Comparison of ENCODE assay signal across 25 cellular contexts in genomic region chr6:56521988-56522387, GRCh38.
DNase-seq lines count a peak whose midpoint lies in the region; ATAC-seq and TF ChIP-seq lines count a peak whose summit lies in the region.
"Had no signal": no experiment of that assay in that cellular context is flagged by ENCODE, and none has a peak within 500 bp of the region (broad histone marks: within the 10 kb centered on the region; RNA-seq: fewer than 3 reads in every experiment).

No MANE protein-coding gene starts in this region.

- no peak overlapping the region for H3K4me2 ChIP-seq in smooth muscle cell

- H3K27me3 ChIP-seq in ascending aorta (no peaks in the 10 kb centered on the region), smooth muscle cell (ENCODE audit: low read depth) (no peaks in the 10 kb centered on the region), left lung (no peaks in the 10 kb centered on the region)
- H3K27me3 ChIP-seq: cardiac muscle cell, Peyer's patch, thyroid gland had no signal

- peaks cover 9% of the 10 kb centered on the region for H3F3A ChIP-seq in smooth muscle cell (ENCODE audit: low read depth)

- H3K4me3 ChIP-seq in ascending aorta (no peak overlapping the region), smooth muscle cell (no peak overlapping the region), left lung (no peak overlapping the region)
- H3K4me3 ChIP-seq: cardiac muscle cell, Peyer's patch, thyroid gland had no signal

- H3K27ac ChIP-seq in ascending aorta = peak overlapping the region; percentile 46 to 78
- peak overlapping the region; percentile 20 for H3K27ac ChIP-seq in smooth muscle cell (ENCODE audit: low read depth)
- peak overlapping the region in 1 of 2 donors; percentile 28 for H3K27ac ChIP-seq in left lung
- H3K27ac ChIP-seq: cardiac muscle cell, thyroid gland had no signal

- no peak overlapping the region for H3K9ac ChIP-seq in smooth muscle cell (ENCODE audit: low read depth)

- 62% methylated on average over 2 of the region's 2 CpGs for WGBS in smooth muscle cell (ENCODE audit: low lambda C conversion rate)

- H3K9me3 Mint-ChIP-seq in HFFc6 = no peaks in the 10 kb centered on the region
- H3K9me3 Mint-ChIP-seq in activated T-helper 17 cell treated with anti-CD3 and anti-CD28 coated beads, Interleukin-2, amount 50 U/mL, for 72 hours = no peaks in the 10 kb centered on the region
- H3K9me3 Mint-ChIP-seq: activated T-helper 2 cell treated with anti-CD3 and anti-CD28 coated beads, Interferon-gamma antibody, Interleukin-2, Interleukin-4, amounts not matched to agents 10 μg/mL and 5 μg/mL and 100 μg/mL, durations not matched to agents 14 hours and 24 hours and 36 hours had no signal

- no peak overlapping the region for H2AFZ ChIP-seq in smooth muscle cell (ENCODE audit: low read depth)

- H3K4me1 Mint-ChIP-seq in HFFc6 (ENCODE audit: low read depth) = peaks cover 93% of the 10 kb centered on the region
- H3K4me1 Mint-ChIP-seq in activated T-helper 17 cell treated with anti-CD3 and anti-CD28 coated beads, Interleukin-2, amount 50 U/mL, for 72 hours = no peaks in the 10 kb centered on the region
- H3K4me1 Mint-ChIP-seq: activated CD8-positive, alpha-beta memory T cell treated with anti-CD3 and anti-CD28 coated beads, Interleukin-2, amount 10 ng/mL, durations not matched to agents 7 days and 5 days; activated naive CD8-positive, alpha-beta T cell treated with anti-CD3 and anti-CD28 coated beads, Interleukin-2, amount 50 U/mL, for 24 hours; CD4-positive, CD25-positive, alpha-beta regulatory T cell; stimulated activated memory B cell treated with anti-CD40 and anti-IgM and Interleukin-4, amounts not matched to agents 10 μg/mL and 1 μg/mL and 100 μg/mL, for 72 hours had no signal

- H3K36me3 Mint-ChIP-seq in HFFc6 (ENCODE audit: low read depth) = peaks cover 48% of the 10 kb centered on the region
- H3K36me3 Mint-ChIP-seq in activated T-helper 17 cell treated with anti-CD3 and anti-CD28 coated beads, Interleukin-2, amount 50 U/mL, for 72 hours (ENCODE audit: low read depth) = peaks cover 11% of the 10 kb centered on the region
- H3K36me3 Mint-ChIP-seq: activated CD8-positive, alpha-beta memory T cell treated with anti-CD3 and anti-CD28 coated beads, Interleukin-2, amount 10 ng/mL, durations not matched to agents 7 days and 5 days; CD4-positive, CD25-positive, alpha-beta regulatory T cell; stimulated activated memory B cell treated with anti-CD40 and anti-IgM and Interleukin-4, amounts not matched to agents 10 μg/mL and 1 μg/mL and 100 μg/mL, for 72 hours had no signal

- peaks cover 0 to 45% of the 10 kb centered on the region in 2 donors for H3K4me1 ChIP-seq in ascending aorta
- H3K4me1 ChIP-seq in smooth muscle cell (ENCODE audit: low read depth) = peaks cover 49% of the 10 kb centered on the region
- peaks cover 0 to 10% of the 10 kb centered on the region in 2 donors for H3K4me1 ChIP-seq in left lung

- no peaks in the 10 kb centered on the region for H4K20me1 ChIP-seq in smooth muscle cell (ENCODE audit: low read depth)

- ATAC-seq in left colon = peak; percentile 31
- no peak for ATAC-seq in left lung
- ATAC-seq in HG03378 (IDR thresholded peaks at IDR 0.05; ENCODE audit: unreplicated experiment) = no peak
- no peak for ATAC-seq in activated T-helper 17 cell treated with anti-CD3 and anti-CD28 coated beads, Interleukin-2, amount 50 U/mL, for 72 hours (replicated peaks)
- ATAC-seq: activated CD8-positive, alpha-beta memory T cell treated with anti-CD3 and anti-CD28 coated beads, Interleukin-2, amount 10 ng/mL, durations not matched to agents 7 days and 5 days; activated naive CD8-positive, alpha-beta T cell treated with anti-CD3 and anti-CD28 coated beads, Interleukin-2, amount 50 U/mL, for 24 hours; SK-N-SH treated with all-trans-retinoic acid at 6 μM for 48 hours; stimulated activated memory B cell treated with anti-CD40 and anti-IgM and Interleukin-4, amounts not matched to agents 10 μg/mL and 1 μg/mL and 100 μg/mL, for 72 hours had no signal

- H3K4me3 Mint-ChIP-seq in HFFc6 = no peak overlapping the region; the same call in 1 of the 2 replicates
- H3K4me3 Mint-ChIP-seq in activated T-helper 17 cell treated with anti-CD3 and anti-CD28 coated beads, Interleukin-2, amount 50 U/mL, for 72 hours = no peak overlapping the region
- H3K4me3 Mint-ChIP-seq: activated CD8-positive, alpha-beta memory T cell treated with anti-CD3 and anti-CD28 coated beads, Interleukin-2, amount 10 ng/mL, durations not matched to agents 7 days and 5 days; activated naive CD8-positive, alpha-beta T cell treated with anti-CD3 and anti-CD28 coated beads, Interleukin-2, amount 50 U/mL, for 24 hours; CD4-positive, CD25-positive, alpha-beta regulatory T cell; stimulated activated memory B cell treated with anti-CD40 and anti-IgM and Interleukin-4, amounts not matched to agents 10 μg/mL and 1 μg/mL and 100 μg/mL, for 72 hours had no signal

- peaks cover 5% of the 10 kb centered on the region; the same call in 1 of the 2 replicates for H3K27me3 Mint-ChIP-seq in HFFc6 (ENCODE audit: insufficient read depth)
- no peaks in the 10 kb centered on the region for H3K27me3 Mint-ChIP-seq in activated T-helper 17 cell treated with anti-CD3 and anti-CD28 coated beads, Interleukin-2, amount 50 U/mL, for 72 hours
- H3K27me3 Mint-ChIP-seq: activated CD8-positive, alpha-beta memory T cell treated with anti-CD3 and anti-CD28 coated beads, Interleukin-2, amount 10 ng/mL, durations not matched to agents 7 days and 5 days; activated naive CD8-positive, alpha-beta T cell treated with anti-CD3 and anti-CD28 coated beads, Interleukin-2, amount 50 U/mL, for 24 hours; CD4-positive, CD25-positive, alpha-beta regulatory T cell; stimulated activated memory B cell treated with anti-CD40 and anti-IgM and Interleukin-4, amounts not matched to agents 10 μg/mL and 1 μg/mL and 100 μg/mL, for 72 hours had no signal

- H3K36me3 ChIP-seq in ascending aorta (peaks cover 7 to 46% of the 10 kb centered on the region in 2 donors), smooth muscle cell (ENCODE audit: low read depth) (no peaks in the 10 kb centered on the region), left lung (peaks cover 0 to 10% of the 10 kb centered on the region in 2 donors)

- H3K79me2 ChIP-seq in smooth muscle cell (ENCODE audit: low read depth) = no peaks in the 10 kb centered on the region

- intact Hi-C loops in ascending aorta (cut with DNase I) (loop anchor here (2.0 kb wide), 1 partner anchor 13 kb away; no protein-coding TSS in a partner anchor), left colon (cut with DNase I, micrococcal nuclease) (no loop called here), left lung (cut with DNase I) (no loop called here)

- H3K27ac Mint-ChIP-seq in HFFc6 = peak overlapping the region; percentile 61
- H3K27ac Mint-ChIP-seq in activated T-helper 17 cell treated with anti-CD3 and anti-CD28 coated beads, Interleukin-2, amount 50 U/mL, for 72 hours = no peak overlapping the region
- H3K27ac Mint-ChIP-seq: activated CD8-positive, alpha-beta memory T cell treated with anti-CD3 and anti-CD28 coated beads, Interleukin-2, amount 10 ng/mL, durations not matched to agents 7 days and 5 days; activated naive CD8-positive, alpha-beta T cell treated with anti-CD3 and anti-CD28 coated beads, Interleukin-2, amount 50 U/mL, for 24 hours; activated T-helper 2 cell treated with anti-CD3 and anti-CD28 coated beads, Interferon-gamma antibody, Interleukin-2, Interleukin-4, amounts not matched to agents 10 μg/mL and 5 μg/mL and 100 μg/mL, durations not matched to agents 14 hours and 24 hours and 36 hours; CD4-positive, CD25-positive, alpha-beta regulatory T cell; stimulated activated memory B cell treated with anti-CD40 and anti-IgM and Interleukin-4, amounts not matched to agents 10 μg/mL and 1 μg/mL and 100 μg/mL, for 72 hours had no signal

- H3K9me3 ChIP-seq in ascending aorta (no peaks in the 10 kb centered on the region), smooth muscle cell (replicated peaks; ENCODE audit: low read depth) (no peaks in the 10 kb centered on the region), left lung (no peaks in the 10 kb centered on the region)
- H3K9me3 ChIP-seq: Peyer's patch, thyroid gland had no signal

- DNase-seq in HFFc6 (no peak), ascending aorta (ENCODE audit: low spot score in 2 of 2) (no peak), left colon (no peak), smooth muscle cell (lab: John Stamatoyannopoulos, UW; ENCODE audit: unreplicated experiment) (no peak), left lung (no peak)
- DNase-seq in stimulated activated naive CD4-positive, alpha-beta T cell treated with Interleukin-2 at 50 U/mL for 16 hours (lab: John Stamatoyannopoulos, UW) = no peak
- DNase-seq: activated CD4-positive, alpha-beta T cell treated with anti-CD3 and anti-CD28 coated beads for 1 hour; activated CD8-positive, alpha-beta memory T cell treated with anti-CD3 and anti-CD28 coated beads, Interleukin-2, amount 10 ng/mL, durations not matched to agents 7 days and 5 days; activated naive CD8-positive, alpha-beta T cell treated with anti-CD3 and anti-CD28 coated beads, Interleukin-2, amount 50 U/mL, for 24 hours; CD4-positive, CD25-positive, alpha-beta regulatory T cell; DMS79; effector memory CD4-positive, alpha-beta T cell; islet precursor cell; NCI-H2107; NCI-H526; Peyer's patch; stimulated activated CD4-positive, alpha-beta T cell treated with anti-CD3 and anti-CD28 coated beads, Interleukin-15, amount 100 ng/mL, for 24 hours; T1000; thyroid gland had no signal

- TF ChIP-seq CTCF in HFFc6 (IDR thresholded peaks at IDR 0.05) = no peak
- no peak for TF ChIP-seq CTCF in ascending aorta (IDR thresholded peaks at IDR 0.05)
- no peak for TF ChIP-seq CTCF in smooth muscle cell (IDR thresholded peaks at IDR 0.05; ENCODE audit: borderline replicate concordance, insufficient read depth, poor library complexity, severe bottlenecking)
- TF ChIP-seq CTCF in left lung (IDR thresholded peaks at IDR 0.05) = no peak
